19 cellular contexts compared by ENCODE assay signal in the genomic region with DNA sequence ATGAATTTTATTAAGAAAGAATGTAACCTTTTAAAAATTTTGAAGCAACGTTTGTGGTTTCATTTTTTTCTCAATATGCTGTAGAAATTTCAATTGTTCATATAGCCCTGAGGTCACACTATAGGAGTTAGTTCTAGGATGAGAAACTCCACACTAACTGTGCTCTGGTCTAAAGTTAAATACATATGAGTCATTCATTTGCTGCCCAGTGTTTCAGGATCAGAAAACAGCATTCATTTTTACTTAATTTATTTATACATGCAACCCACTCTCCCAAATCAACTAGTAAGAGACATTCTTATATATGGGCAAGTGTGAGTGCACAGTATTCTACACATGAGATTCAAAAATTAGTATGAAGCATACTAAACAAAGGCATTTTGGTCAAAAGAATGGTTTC.
DNase-seq lines count a peak whose midpoint lies in the region; ATAC-seq and TF ChIP-seq lines count a peak whose summit lies in the region.
"Had no signal": no experiment of that assay in that cellular context is flagged by ENCODE, and none has a peak within 500 bp of the region (broad histone marks: within the 10 kb centered on the region; RNA-seq: fewer than 3 reads in every experiment).

No MANE protein-coding gene starts in this region.

- DNase-seq in HCEC 1CT (peak; percentile 37), NCI-H69 (lab: John Stamatoyannopoulos, UW) (peak; percentile 6), fibroblast of pulmonary artery (ENCODE audit: low read depth) (peak; percentile 37), LoVo (ENCODE audit: low spot score) (no peak), transverse colon (no peak)
- no peak for DNase-seq in stimulated activated naive CD4-positive, alpha-beta T cell treated with Interleukin-2 at 50 U/mL for 16 hours (lab: John Stamatoyannopoulos, UW)
- DNase-seq: activated effector memory CD4-positive, alpha-beta T cell treated with Interleukin-2 at 50 U/mL for 16 hours; dermis blood vessel endothelial cell; DND-41; GOT3; hypothalamus; left lung; MG63; SJCRH30; stimulated activated CD4-positive, alpha-beta T cell treated with anti-CD3 and anti-CD28 coated beads, Interleukin-4, amount 100 ng/mL, for 1 hour had no signal

- peak; percentile 45 for ATAC-seq in GM18498 (IDR thresholded peaks at IDR 0.05; ENCODE audit: unreplicated experiment)
- ATAC-seq in HG03280 (IDR thresholded peaks at IDR 0.05; ENCODE audit: unreplicated experiment) = no peak
- ATAC-seq: left lung had no signal

- no peak overlapping the region for H3K27ac ChIP-seq in transverse colon
- H3K27ac ChIP-seq: esophagus muscularis mucosa, left lung, SJCRH30, upper lobe of left lung had no signal

- H3K9me3 ChIP-seq in transverse colon = no peaks in the 10 kb centered on the region
- H3K9me3 ChIP-seq: esophagus muscularis mucosa, left lung, MG63, SJCRH30, upper lobe of left lung had no signal

- in situ Hi-C loops in transverse colon (cut with MboI; ENCODE audit: low pct_ligation_motif_present in 1 of 4, low pct_unique_long_range_greater_than_20kb in 1 of 4, low sequenced_read_pairs in 3 of 4) = no loop called here

- H3K4me3 ChIP-seq in fibroblast of pulmonary artery (replicated peaks; ENCODE audit: low read depth, low read length) (no peak overlapping the region), transverse colon (no peak overlapping the region)
- H3K4me3 ChIP-seq: esophagus muscularis mucosa, left lung, MG63, SJCRH30, upper lobe of left lung had no signal

- 57 to 69% methylated on average over 1 of the region's 1 CpG for WGBS in transverse colon (ENCODE audit: low coverage in 1 of 2), 2 donors

- TF ChIP-seq EP300 in transverse colon (IDR thresholded peaks at IDR 0.05; ENCODE audit: low read depth) = no peak

- no peaks in the 10 kb centered on the region for H3K27me3 ChIP-seq in transverse colon
- H3K27me3 ChIP-seq: esophagus muscularis mucosa, left lung, MG63, SJCRH30, upper lobe of left lung had no signal

- TF ChIP-seq CTCF in fibroblast of pulmonary artery (IDR thresholded peaks at IDR 0.05; ENCODE audit: low read length, missing control alignments) = no peak
- no peak for TF ChIP-seq CTCF in transverse colon (IDR thresholded peaks at IDR 0.05)

- H3K36me3 ChIP-seq in transverse colon = no peaks in the 10 kb centered on the region
- H3K36me3 ChIP-seq: esophagus muscularis mucosa, left lung, MG63, SJCRH30, upper lobe of left lung had no signal

- intact Hi-C loops in transverse colon (cut with DNase I; ENCODE audit: low total_unique reads) = loop anchor here (10.0 kb wide), 1 partner anchor 1330 kb away; no protein-coding TSS in a partner anchor

- no peak for TF ChIP-seq POLR2A in transverse colon (IDR thresholded peaks at IDR 0.05)

- peaks cover 0 to under 1% (median 0%) of the 10 kb centered on the region in 4 donors for H3K4me1 ChIP-seq in transverse colon
- H3K4me1 ChIP-seq: SJCRH30 had no signal

Comparison
In these comparisons a context has a peak if more than half of its experiments do, and no peak if none do; other contexts are left out.
1. DNase-seq: peak in HCEC 1CT (single experiment), NCI-H69 (single experiment) and fibroblast of pulmonary artery (single experiment); none in LoVo (single experiment), transverse colon (single experiment) and stimulated activated naive CD4-positive, alpha-beta T cell treated with Interleukin-2 at 50 U/mL for 16 hours (single experiment).